23 cellular contexts compared by ENCODE assay signal in the genomic region with DNA sequence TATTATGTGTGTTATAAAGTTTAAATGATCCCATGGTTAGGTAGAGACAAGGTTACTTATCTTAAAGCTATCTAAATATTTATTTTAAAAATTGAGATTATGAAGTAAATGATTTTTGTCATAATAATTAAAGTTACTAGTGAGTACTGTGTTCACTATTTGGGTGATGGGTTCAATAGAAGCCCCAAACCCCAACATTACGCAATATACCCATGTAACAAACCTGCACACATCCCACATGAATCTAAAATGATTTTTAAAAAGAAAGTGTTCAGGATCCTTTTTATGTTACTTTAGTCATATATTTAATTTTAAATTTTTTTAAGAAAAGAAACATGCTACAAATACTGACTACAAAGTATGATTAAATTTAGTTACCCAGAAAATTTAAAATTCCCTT.
"Had no signal": no experiment of that assay in that cellular context is flagged by ENCODE, and none has a peak within 500 bp of the region (broad histone marks: within the 10 kb centered on the region; RNA-seq: fewer than 3 reads in every experiment).

No MANE protein-coding gene starts in this region.

- H3K27ac ChIP-seq: left lung, lower lobe of right lung, pancreas, prostate gland, tibial nerve, uterus had no signal

- ATAC-seq: left colon; left lung; lower lobe of right lung; naive thymus-derived CD8-positive, alpha-beta T cell; pancreas; right cardiac atrium; stimulated activated memory B cell treated with anti-CD40 and anti-IgM and Interleukin-4, amounts not matched to agents 10 μg/mL and 1 μg/mL and 100 μg/mL, for 72 hours; stimulated activated naive CD8-positive, alpha-beta T cell treated with anti-CD3 and anti-CD28 coated beads, Interleukin-15, amount 100 ng/mL, for 72 hours had no signal

- H3K36me3 ChIP-seq: left lung, lower lobe of right lung, pancreas, prostate gland, tibial nerve, uterus had no signal

- H3K9me3 ChIP-seq: left lung, lower lobe of right lung, pancreas, prostate gland, uterus had no signal

- H3K27me3 ChIP-seq: left lung, pancreas, tibial nerve, uterus had no signal

- FAIRE-seq: pancreas had no signal

- H3K4me2 ChIP-seq: smooth muscle cell had no signal

- DNase-seq: kidney; left colon; left lung; lower lobe of right lung; mammary epithelial cell; mesenchymal stem cell; naive thymus-derived CD8-positive, alpha-beta T cell; nucleus accumbens; pancreas; posterior cingulate gyrus; right cardiac atrium; stimulated activated CD4-positive, alpha-beta T cell treated with anti-CD3 and anti-CD28 coated beads, Interleukin-1b, Interleukin-23, amount 100 ng/mL, for 48 hours; stimulated activated CD4-positive, alpha-beta T cell treated with anti-CD3 and anti-CD28 coated beads, Interleukin-2, amount 100 ng/mL, for 48 hours; stimulated activated CD4-positive, alpha-beta T cell treated with anti-CD3 and anti-CD28 coated beads, Interleukin-4, amount 100 ng/mL, for 4 hours; stimulated activated CD8-positive, alpha-beta memory T cell treated with anti-CD3 and anti-CD28 coated beads, Interleukin-4, amount 100 ng/mL, for 48 hours; stimulated activated naive CD4-positive, alpha-beta T cell treated with Interleukin-2 at 50 U/mL for 16 hours; stimulated activated naive CD8-positive, alpha-beta T cell treated with anti-CD3 and anti-CD28 coated beads, Interleukin-15, amount 100 ng/mL, for 72 hours; substantia nigra; uterus had no signal

- H3K4me3 ChIP-seq: left lung, lower lobe of right lung, pancreas, prostate gland, smooth muscle cell, tibial nerve, uterus had no signal

- H3K4me1 ChIP-seq: left lung, lower lobe of right lung, pancreas, prostate gland, tibial nerve, uterus had no signal
